19 cellular contexts compared by ENCODE assay signal in genomic region chr15:76201536-76202255, GRCh38.
"Had no signal": no experiment of that assay in that cellular context is flagged by ENCODE, and none has a peak within 500 bp of the region (broad histone marks: within the 10 kb centered on the region; RNA-seq: fewer than 3 reads in every experiment).

No MANE protein-coding gene starts in this region.

- H3K4me3 ChIP-seq: coronary artery, esophagus squamous epithelium, gastrocnemius medialis, spleen, tibial nerve had no signal

- H3K27ac Mint-ChIP-seq: activated B cell treated with CpG ODN at 0.5 μM for 24 hours; activated CD4-positive, alpha-beta T cell treated with anti-CD3 and anti-CD28 coated beads, Interleukin-2, amount 10 ng/mL, durations not matched to agents 7 days and 5 days; activated CD8-positive, alpha-beta T cell treated with anti-CD3 and anti-CD28 coated beads, Interleukin-2, amount 10 ng/mL, durations not matched to agents 7 days and 5 days; activated naive CD4-positive, alpha-beta T cell treated with anti-CD3 and anti-CD28 coated beads for 36 hours; activated T-helper 2 cell treated with anti-CD3 and anti-CD28 coated beads, Interferon-gamma antibody, Interleukin-2, Interleukin-4, amounts not matched to agents 10 μg/mL and 5 μg/mL and 100 μg/mL, durations not matched to agents 14 hours and 24 hours and 36 hours; T-helper 1 cell treated with Interleukin-12 subunit alpha and Interleukin-12 subunit beta and Interleukin-4 antibody, amounts not matched to agents 30 μg/mL and 1 μg/mL, for 36 hours had no signal

- H3K4me3 Mint-ChIP-seq: activated B cell treated with CpG ODN at 0.5 μM for 24 hours; activated CD4-positive, alpha-beta T cell treated with anti-CD3 and anti-CD28 coated beads, Interleukin-2, amount 10 ng/mL, durations not matched to agents 7 days and 5 days; activated CD8-positive, alpha-beta T cell treated with anti-CD3 and anti-CD28 coated beads, Interleukin-2, amount 10 ng/mL, durations not matched to agents 7 days and 5 days; activated naive CD4-positive, alpha-beta T cell treated with anti-CD3 and anti-CD28 coated beads for 36 hours; naive thymus-derived CD4-positive, alpha-beta T cell; neural crest cell; T-helper 1 cell treated with Interleukin-12 subunit alpha and Interleukin-12 subunit beta and Interleukin-4 antibody, amounts not matched to agents 30 μg/mL and 1 μg/mL, for 36 hours had no signal

- H3K4me1 Mint-ChIP-seq: activated CD4-positive, alpha-beta T cell treated with anti-CD3 and anti-CD28 coated beads, Interleukin-2, amount 10 ng/mL, durations not matched to agents 7 days and 5 days; neural crest cell had no signal

- H3K27me3 Mint-ChIP-seq: activated B cell treated with CpG ODN at 0.5 μM for 24 hours; activated CD4-positive, alpha-beta T cell treated with anti-CD3 and anti-CD28 coated beads, Interleukin-2, amount 10 ng/mL, durations not matched to agents 7 days and 5 days; naive thymus-derived CD4-positive, alpha-beta T cell had no signal

- DNase-seq: activated B cell treated with CpG ODN at 0.5 μM for 24 hours; activated CD4-positive, alpha-beta T cell treated with anti-CD3 and anti-CD28 coated beads, Interleukin-2, amount 10 ng/mL, durations not matched to agents 7 days and 5 days; activated CD8-positive, alpha-beta T cell treated with anti-CD3 and anti-CD28 coated beads, Interleukin-2, amount 10 ng/mL, durations not matched to agents 7 days and 5 days; activated naive CD4-positive, alpha-beta T cell treated with anti-CD3 and anti-CD28 coated beads for 36 hours; amygdala; cerebellar nuclear complex; esophagus squamous epithelium; gastrocnemius medialis; hippocampal formation; naive thymus-derived CD4-positive, alpha-beta T cell; retina; spleen; stimulated activated CD4-positive, alpha-beta T cell treated with anti-CD3 and anti-CD28 coated beads, Interleukin-4, amount 100 ng/mL, for 24 hours; stimulated activated naive CD8-positive, alpha-beta T cell treated with anti-CD3 and anti-CD28 coated beads, Interleukin-15, Interleukin-2, amounts not matched to agents 100 U/mL and 50 U/mL, for 24 hours had no signal

- H3K36me3 ChIP-seq: gastrocnemius medialis had no signal

- ATAC-seq: activated CD8-positive, alpha-beta T cell treated with anti-CD3 and anti-CD28 coated beads, Interleukin-2, amount 10 ng/mL, durations not matched to agents 7 days and 5 days; gastrocnemius medialis; naive thymus-derived CD4-positive, alpha-beta T cell; stimulated activated naive CD8-positive, alpha-beta T cell treated with anti-CD3 and anti-CD28 coated beads, Interleukin-15, Interleukin-2, amounts not matched to agents 100 U/mL and 50 U/mL, for 24 hours had no signal

- H3K27ac ChIP-seq: coronary artery, esophagus squamous epithelium, spleen, tibial nerve had no signal

- H3K9me3 ChIP-seq: esophagus squamous epithelium, gastrocnemius medialis, spleen, tibial nerve had no signal

- H3K27me3 ChIP-seq: esophagus squamous epithelium, gastrocnemius medialis, spleen, tibial nerve had no signal

- H3K9me3 Mint-ChIP-seq: activated B cell treated with CpG ODN at 0.5 μM for 24 hours; activated CD4-positive, alpha-beta T cell treated with anti-CD3 and anti-CD28 coated beads, Interleukin-2, amount 10 ng/mL, durations not matched to agents 7 days and 5 days; activated naive CD4-positive, alpha-beta T cell treated with anti-CD3 and anti-CD28 coated beads for 36 hours; activated T-helper 2 cell treated with anti-CD3 and anti-CD28 coated beads, Interferon-gamma antibody, Interleukin-2, Interleukin-4, amounts not matched to agents 10 μg/mL and 5 μg/mL and 100 μg/mL, durations not matched to agents 14 hours and 24 hours and 36 hours; naive thymus-derived CD4-positive, alpha-beta T cell; neural crest cell; T-helper 1 cell treated with Interleukin-12 subunit alpha and Interleukin-12 subunit beta and Interleukin-4 antibody, amounts not matched to agents 30 μg/mL and 1 μg/mL, for 36 hours had no signal
